Comparison of ENCODE assay signal across 12 cellular contexts in genomic region chr13:29465741-29466293, GRCh38.
DNase-seq lines count a peak whose midpoint lies in the region; ATAC-seq and TF ChIP-seq lines count a peak whose summit lies in the region.
"Had no signal": no experiment of that assay in that cellular context is flagged by ENCODE, and none has a peak within 500 bp of the region (broad histone marks: within the 10 kb centered on the region; RNA-seq: fewer than 3 reads in every experiment).

No MANE protein-coding gene starts in this region.

- H3K9me3 ChIP-seq in HCT116 (ENCODE audit: control insufficient read depth in 1 of 2, insufficient read depth in 1 of 2, low read depth in 1 of 2, low read length in 2 of 2): no peaks in the 10 kb centered on the region
- H3K9me3 ChIP-seq in adipocyte (ENCODE audit: control insufficient read depth, low read length): no peaks in the 10 kb centered on the region
- no peaks in the 10 kb centered on the region for H3K9me3 ChIP-seq in cardiac muscle cell (ENCODE audit: low read depth)
- no peaks in the 10 kb centered on the region for H3K9me3 ChIP-seq in OCI-LY7 (ENCODE audit: low read length)

- intact Hi-C loops in HCT116 (cut with micrococcal nuclease) (no loop called here), OCI-LY7 (cut with micrococcal nuclease; ENCODE audit: unreplicated experiment) (no loop called here)

- H4K20me1 ChIP-seq in HCT116 (ENCODE audit: insufficient read depth) (no peaks in the 10 kb centered on the region; the same call in 1 of the 2 replicates), OCI-LY7 (ENCODE audit: insufficient read depth, low read length) (no peaks in the 10 kb centered on the region)

- H3K4me3 ChIP-seq in HCT116 (replicated peaks in 1 of 2; ENCODE audit: low read depth in 1 of 2, low read length in 2 of 2) (no peak overlapping the region), adipocyte (ENCODE audit: low read length) (no peak overlapping the region), cardiac muscle cell (no peak overlapping the region), OCI-LY7 (ENCODE audit: low read depth, low read length, poor library complexity, severe bottlenecking) (no peak overlapping the region)

- no peak for DNase-seq in HCT116 (ENCODE audit: low read depth, low spot score)
- peak; percentile 61 for DNase-seq in adipocyte (ENCODE audit: low read depth)
- peak; percentile 32 to 73 for DNase-seq in cardiac muscle cell (ENCODE audit: low read depth in 1 of 2, low spot score in 1 of 2)
- DNase-seq in smooth muscle cell of the brain vasculature (ENCODE audit: low read depth, low spot score): peak; percentile 29
- DNase-seq in OCI-LY7 (ENCODE audit: low spot score): no peak
- DNase-seq in NCI-H2107 treated with DMSO at 0.1 percent for 48 hours (lab: John Stamatoyannopoulos, UW; ENCODE audit: unreplicated experiment): no peak
- no peak for DNase-seq in SHP77 treated with DMSO at 0.1 percent for 48 hours (lab: John Stamatoyannopoulos, UW)
- DNase-seq: activated CD4-positive, alpha-beta T cell treated with anti-CD3 and anti-CD28 coated beads, Interleukin-2, amount 10 ng/mL, durations not matched to agents 24 days and 14 days; NCI-H1930; stimulated activated naive CD8-positive, alpha-beta T cell treated with anti-CD3 and anti-CD28 coated beads, Interleukin-15, amount 100 ng/mL, for 72 hours had no signal

- H3K4me1 ChIP-seq in HCT116 (ENCODE audit: control insufficient read depth in 1 of 2, insufficient read depth in 2 of 2, low read length in 2 of 2) (no peaks in the 10 kb centered on the region), adipocyte (ENCODE audit: control insufficient read depth, insufficient read depth, low read length) (peaks cover 9% of the 10 kb centered on the region), cardiac muscle cell (ENCODE audit: low read depth) (peaks cover 24% of the 10 kb centered on the region), OCI-LY7 (ENCODE audit: insufficient read depth, low read length, poor library complexity, severe bottlenecking) (peaks cover 13% of the 10 kb centered on the region)

- H3K79me2 ChIP-seq in HCT116 (ENCODE audit: insufficient read depth, low read length) (no peaks in the 10 kb centered on the region), OCI-LY7 (ENCODE audit: insufficient read depth, low read depth, low read length) (no peaks in the 10 kb centered on the region)

- H3K9ac ChIP-seq in HCT116 (ENCODE audit: low read length) (no peak overlapping the region), adipocyte (ENCODE audit: low read length) (no peak overlapping the region)

- ATAC-seq in HCT116: 0 out of 2 replicates have a peak, but pooled peaks have one; percentile 38
- ATAC-seq: activated naive CD4-positive, alpha-beta T cell treated with anti-CD3 and anti-CD28 coated beads, Interleukin-2, amount 50 U/mL, for 72 hours; stimulated activated naive CD8-positive, alpha-beta T cell treated with anti-CD3 and anti-CD28 coated beads, Interleukin-15, amount 100 ng/mL, for 72 hours had no signal

- TF ChIP-seq RAD21 in HCT116 (IDR thresholded peaks at IDR 0.05; ENCODE audit: low read depth): no peak

- H3K27ac ChIP-seq in HCT116 (ENCODE audit: low read depth, low read length) (no peak overlapping the region), cardiac muscle cell (peak overlapping the region; percentile 44), OCI-LY7 (ENCODE audit: low read depth, low read length, poor library complexity, severe bottlenecking) (no peak overlapping the region)
- H3K27ac ChIP-seq: epithelial cell of prostate had no signal

- H3K9me2 ChIP-seq in HCT116 (ENCODE audit: insufficient read depth) (no peaks in the 10 kb centered on the region), OCI-LY7 (ENCODE audit: insufficient read depth, low read length) (no peaks in the 10 kb centered on the region)

- TF ChIP-seq POLR2A in HCT116 (IDR thresholded peaks at IDR 0.05; ENCODE audit: borderline replicate concordance, extremely low read depth, insufficient read depth, insufficient read length): no peak

- POLR2A ChIA-PET in HCT116 (lab: Charles Lee): no interaction called here
- POLR2A ChIA-PET in OCI-LY7 (lab: Charles Lee): no interaction called here

- BruUV-seq in HCT116 (replicated peaks; lab: Mats Ljungman, UMichigan) (no TSS peak), OCI-LY7 (replicated peaks; lab: Mats Ljungman, UMichigan) (no TSS peak)

- H2AFZ ChIP-seq in HCT116 (ENCODE audit: low read depth, low read length, poor library complexity, severe bottlenecking): no peak overlapping the region
- H2AFZ ChIP-seq in OCI-LY7 (ENCODE audit: low read length): no peak overlapping the region

- H3K27me3 ChIP-seq in HCT116 (ENCODE audit: insufficient read depth, low read length) (no peaks in the 10 kb centered on the region; the same call in 1 of the 2 replicates), adipocyte (replicated peaks; ENCODE audit: control insufficient read depth, insufficient read depth, low read length) (no peaks in the 10 kb centered on the region), cardiac muscle cell (no peaks in the 10 kb centered on the region)

- TF ChIP-seq CTCF in HCT116 (IDR thresholded peaks at IDR 0.05 in 2 of 3, conservative IDR thresholded peaks at IDR 0.05 in 1 of 3; ENCODE audit: borderline replicate concordance in 1 of 3, insufficient read depth in 1 of 3, low read depth in 2 of 3, low read length in 2 of 3) (no peak), cardiac muscle cell (IDR thresholded peaks at IDR 0.05; ENCODE audit: low read depth, low read length) (no peak), OCI-LY7 (conservative IDR thresholded peaks at IDR 0.05; ENCODE audit: low read length) (no peak)

- no peak overlapping the region for H3K4me2 ChIP-seq in HCT116 (ENCODE audit: low read length)
- H3K4me2 ChIP-seq in OCI-LY7 (ENCODE audit: low read length): no peak overlapping the region

- CTCF ChIA-PET in HCT116 (lab: Charles Lee): interaction anchor here (1.2 kb wide), 1 partner anchor 11 kb away, joined by 3 read pairs; no protein-coding TSS in a partner anchor
- CTCF ChIA-PET in OCI-LY7 (lab: Charles Lee; ENCODE audit: unreplicated experiment): no interaction called here

- RAD21 ChIA-PET in HCT116 (lab: Charles Lee; ENCODE audit: low non-redundant PET in 1 of 2, low total read pairs in 2 of 2, uncharacterized antibody in 2 of 2, unreplicated experiment in 2 of 2): no interaction called here

- no peaks in the 10 kb centered on the region for H3K36me3 ChIP-seq in HCT116 (ENCODE audit: control insufficient read depth in 1 of 2, insufficient read depth in 2 of 2, low read length in 2 of 2)
- no peaks in the 10 kb centered on the region for H3K36me3 ChIP-seq in adipocyte (ENCODE audit: control insufficient read depth, insufficient read depth, low read length, severe bottlenecking)
- no peaks in the 10 kb centered on the region for H3K36me3 ChIP-seq in cardiac muscle cell
- H3K36me3 ChIP-seq in OCI-LY7 (ENCODE audit: insufficient read depth, low read length): no peaks in the 10 kb centered on the region

TF ChIP-seq in HCT116, 20 proteins besides CTCF, POLR2A, EP300 and RAD21:
- TF ChIP-seq EZH2 (IDR thresholded peaks at IDR 0.05) (no peak), TCF7L2 (IDR thresholded peaks at IDR 0.05; ENCODE audit: borderline replicate concordance, extremely low read depth, insufficient read depth, insufficient read length) (no peak), CBX3 (IDR thresholded peaks at IDR 0.05; ENCODE audit: low read depth) (no peak), SP1 (IDR thresholded peaks at IDR 0.05; ENCODE audit: low read depth) (no peak), CEBPB (IDR thresholded peaks at IDR 0.05; ENCODE audit: low read depth) (no peak), SIN3A (IDR thresholded peaks at IDR 0.05; ENCODE audit: low read depth) (no peak), ZFX (IDR thresholded peaks at IDR 0.05) (no peak), YY1 (IDR thresholded peaks at IDR 0.05; ENCODE audit: extremely low read depth, insufficient replicate concordance, low read depth, low read length) (no peak), FOSL1 (IDR thresholded peaks at IDR 0.05; ENCODE audit: low read depth) (no peak), EGR1 (IDR thresholded peaks at IDR 0.05; ENCODE audit: low read depth) (no peak), JUND (IDR thresholded peaks at IDR 0.05) (no peak), ZNF274 (IDR thresholded peaks at IDR 0.05; ENCODE audit: low read depth, low read length) (no peak)
- TF ChIP-seq, protein P1, sequence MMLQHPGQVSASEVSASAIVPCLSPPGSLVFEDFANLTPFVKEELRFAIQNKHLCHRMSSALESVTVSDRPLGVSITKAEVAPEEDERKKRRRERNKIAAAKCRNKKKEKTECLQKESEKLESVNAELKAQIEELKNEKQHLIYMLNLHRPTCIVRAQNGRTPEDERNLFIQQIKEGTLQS (IDR thresholded peaks at IDR 0.05): no peak

Comparison
In these comparisons a context has a peak if more than half of its experiments do, and no peak if none do; other contexts are left out.
1. DNase-seq: peak in adipocyte (single experiment), cardiac muscle cell (2 of 2) and smooth muscle cell of the brain vasculature (single experiment); none in HCT116 (single experiment), OCI-LY7 (single experiment), NCI-H2107 treated with DMSO at 0.1 percent for 48 hours (single experiment) and SHP77 treated with DMSO at 0.1 percent for 48 hours (single experiment).